ENCODE assay signal across 1 cellular context in the genomic region with DNA sequence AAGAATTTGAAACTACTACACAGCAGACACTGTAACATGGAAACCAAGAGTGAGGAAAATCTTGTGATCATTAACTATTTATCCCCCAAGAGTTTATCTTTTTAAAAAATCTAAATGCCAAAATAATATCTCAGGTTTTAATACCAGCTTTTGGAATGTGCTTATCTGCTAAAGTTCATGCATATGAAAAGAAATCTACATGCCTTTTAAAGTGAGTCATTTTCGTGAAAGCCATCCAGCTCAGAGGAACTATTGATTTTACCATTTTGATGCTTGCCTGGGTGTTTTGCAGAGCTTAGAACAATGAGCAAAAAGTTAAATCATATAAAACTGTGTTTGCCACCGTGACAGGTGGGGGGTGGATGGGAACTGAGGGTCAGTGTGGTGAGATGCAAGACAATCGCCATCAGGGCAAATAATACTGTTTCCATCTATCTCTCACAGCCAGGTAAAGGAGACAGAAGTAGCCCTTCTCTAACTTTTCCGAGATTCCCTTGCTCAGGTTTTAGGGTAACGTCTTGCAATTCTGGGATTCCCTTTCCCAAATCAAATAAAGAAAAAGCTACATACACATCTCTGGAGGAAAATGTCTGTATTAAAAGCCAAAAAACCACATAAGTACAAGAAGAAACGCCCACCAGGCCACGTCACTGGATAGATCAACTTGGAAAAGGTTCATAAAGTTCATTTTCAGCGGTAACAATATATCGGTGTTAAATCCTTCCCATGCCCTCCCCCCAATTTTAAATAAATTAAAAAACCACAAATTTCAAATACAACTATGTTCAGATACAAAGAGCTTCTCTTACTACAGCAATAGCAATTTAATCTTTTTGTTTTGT.
TF ChIP-seq lines count a peak whose summit lies in the region.

No MANE protein-coding gene starts in this region.

TF ChIP-seq in SK-N-SH, 30 proteins besides CTCF, POLR2A, EP300 and RAD21 (continued from another document):
- TF ChIP-seq TCF12 (IDR thresholded peaks at IDR 0.05) = peak; percentile 72
- TF ChIP-seq, protein P1, sequence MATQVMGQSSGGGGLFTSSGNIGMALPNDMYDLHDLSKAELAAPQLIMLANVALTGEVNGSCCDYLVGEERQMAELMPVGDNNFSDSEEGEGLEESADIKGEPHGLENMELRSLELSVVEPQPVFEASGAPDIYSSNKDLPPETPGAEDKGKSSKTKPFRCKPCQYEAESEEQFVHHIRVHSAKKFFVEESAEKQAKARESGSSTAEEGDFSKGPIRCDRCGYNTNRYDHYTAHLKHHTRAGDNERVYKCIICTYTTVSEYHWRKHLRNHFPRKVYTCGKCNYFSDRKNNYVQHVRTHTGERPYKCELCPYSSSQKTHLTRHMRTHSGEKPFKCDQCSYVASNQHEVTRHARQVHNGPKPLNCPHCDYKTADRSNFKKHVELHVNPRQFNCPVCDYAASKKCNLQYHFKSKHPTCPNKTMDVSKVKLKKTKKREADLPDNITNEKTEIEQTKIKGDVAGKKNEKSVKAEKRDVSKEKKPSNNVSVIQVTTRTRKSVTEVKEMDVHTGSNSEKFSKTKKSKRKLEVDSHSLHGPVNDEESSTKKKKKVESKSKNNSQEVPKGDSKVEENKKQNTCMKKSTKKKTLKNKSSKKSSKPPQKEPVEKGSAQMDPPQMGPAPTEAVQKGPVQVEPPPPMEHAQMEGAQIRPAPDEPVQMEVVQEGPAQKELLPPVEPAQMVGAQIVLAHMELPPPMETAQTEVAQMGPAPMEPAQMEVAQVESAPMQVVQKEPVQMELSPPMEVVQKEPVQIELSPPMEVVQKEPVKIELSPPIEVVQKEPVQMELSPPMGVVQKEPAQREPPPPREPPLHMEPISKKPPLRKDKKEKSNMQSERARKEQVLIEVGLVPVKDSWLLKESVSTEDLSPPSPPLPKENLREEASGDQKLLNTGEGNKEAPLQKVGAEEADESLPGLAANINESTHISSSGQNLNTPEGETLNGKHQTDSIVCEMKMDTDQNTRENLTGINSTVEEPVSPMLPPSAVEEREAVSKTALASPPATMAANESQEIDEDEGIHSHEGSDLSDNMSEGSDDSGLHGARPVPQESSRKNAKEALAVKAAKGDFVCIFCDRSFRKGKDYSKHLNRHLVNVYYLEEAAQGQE (IDR thresholded peaks at IDR 0.05; ENCODE audit: low read depth, low read length) = no peak
- TF ChIP-seq, protein P2, sequence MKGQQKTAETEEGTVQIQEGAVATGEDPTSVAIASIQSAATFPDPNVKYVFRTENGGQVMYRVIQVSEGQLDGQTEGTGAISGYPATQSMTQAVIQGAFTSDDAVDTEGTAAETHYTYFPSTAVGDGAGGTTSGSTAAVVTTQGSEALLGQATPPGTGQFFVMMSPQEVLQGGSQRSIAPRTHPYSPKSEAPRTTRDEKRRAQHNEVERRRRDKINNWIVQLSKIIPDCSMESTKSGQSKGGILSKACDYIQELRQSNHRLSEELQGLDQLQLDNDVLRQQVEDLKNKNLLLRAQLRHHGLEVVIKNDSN (IDR thresholded peaks at IDR 0.05; ENCODE audit: borderline replicate concordance, low read depth) = no peak
- TF ChIP-seq, protein P3, sequence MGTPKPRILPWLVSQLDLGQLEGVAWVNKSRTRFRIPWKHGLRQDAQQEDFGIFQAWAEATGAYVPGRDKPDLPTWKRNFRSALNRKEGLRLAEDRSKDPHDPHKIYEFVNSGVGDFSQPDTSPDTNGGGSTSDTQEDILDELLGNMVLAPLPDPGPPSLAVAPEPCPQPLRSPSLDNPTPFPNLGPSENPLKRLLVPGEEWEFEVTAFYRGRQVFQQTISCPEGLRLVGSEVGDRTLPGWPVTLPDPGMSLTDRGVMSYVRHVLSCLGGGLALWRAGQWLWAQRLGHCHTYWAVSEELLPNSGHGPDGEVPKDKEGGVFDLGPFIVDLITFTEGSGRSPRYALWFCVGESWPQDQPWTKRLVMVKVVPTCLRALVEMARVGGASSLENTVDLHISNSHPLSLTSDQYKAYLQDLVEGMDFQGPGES (IDR thresholded peaks at IDR 0.05; ENCODE audit: low read depth, low read length) = no peak
- TF ChIP-seq CHD2 (IDR thresholded peaks at IDR 0.05; ENCODE audit: low read length, partially characterized antibody) = no peak
- no peak for TF ChIP-seq MEF2A (IDR thresholded peaks at IDR 0.05; ENCODE audit: borderline replicate concordance, low read depth)
- TF ChIP-seq NRF1 (IDR thresholded peaks at IDR 0.05; ENCODE audit: low read depth, low read length) = no peak
TF ChIP-seq in SK-N-SH: peak in this region for 7.
